In genomic region chr15:92624401-92624991, GRCh38 we compare ENCODE assay signal across 8 cellular contexts.
DNase-seq lines count a peak whose midpoint lies in the region; ATAC-seq and TF ChIP-seq lines count a peak whose summit lies in the region.

No MANE protein-coding gene starts in this region.

- no peaks in the 10 kb centered on the region for H3K36me3 ChIP-seq in HEK293 (ENCODE audit: control insufficient read depth in 2 of 2, insufficient read depth in 1 of 2, low read length in 2 of 2)

- no peaks in the 10 kb centered on the region for H3K9me3 ChIP-seq in HEK293 (ENCODE audit: control insufficient read depth, insufficient read depth, low read depth, low read length)

- POLR2A ChIA-PET in HEK293 (lab: Yijun Ruan, JAX) = interaction anchor here (0.6 kb wide), 1 partner anchor 612 kb away, joined by 5 read pairs; no protein-coding TSS in a partner anchor

- no peak overlapping the region for H3K27ac ChIP-seq in HEK293 (ENCODE audit: extremely low read depth, low read depth, low read length)
- H3K27ac ChIP-seq in angular gyrus (ENCODE audit: low read depth, low read length) = peak overlapping the region; percentile 94
- peak overlapping the region in 16 of 21 experiments; percentile 0 to 64 (median 41) for H3K27ac ChIP-seq in skin epidermis

- H3K4me3 ChIP-seq in HEK293 (ENCODE audit: low read depth, low read length) (no peak overlapping the region), skin epidermis (no peak overlapping the region)

- TF ChIP-seq CTCF in HEK293 (tag by site-specific recombination; IDR thresholded peaks at IDR 0.05) = no peak

- CTCF ChIA-PET in HEK293 (lab: Yijun Ruan, JAX) = no interaction called here

- DNase-seq in hypothalamus (lab: John Stamatoyannopoulos, UW) (peak in 44 of 51 donors; percentile 24 to 92 (median 67)), DMS114 treated with DMSO at 0.1 percent for 48 hours (lab: John Stamatoyannopoulos, UW; ENCODE audit: unreplicated experiment) (no peak)

- H3K4me1 ChIP-seq in HEK293 (ENCODE audit: control insufficient read depth, insufficient read depth, low read length) = no peaks in the 10 kb centered on the region

- ATAC-seq in HG03159 (IDR thresholded peaks at IDR 0.05; ENCODE audit: unreplicated experiment) (no peak), HG03460 (IDR thresholded peaks at IDR 0.05; ENCODE audit: unreplicated experiment) (no peak), HG03565 (IDR thresholded peaks at IDR 0.05; ENCODE audit: unreplicated experiment) (no peak)

TF ChIP-seq in HEK293, 187 proteins besides CTCF, POLR2A, EP300 and RAD21:
- TF ChIP-seq EGR2 (tag by site-specific recombination; IDR thresholded peaks at IDR 0.05; ENCODE audit: low read depth) = 0 out of 2 replicates have a peak, but pooled peaks have one; percentile 22
- no peak for TF ChIP-seq KLF1 (tag by site-specific recombination; IDR thresholded peaks at IDR 0.05)
- TF ChIP-seq AEBP2 (tag by site-specific recombination; IDR thresholded peaks at IDR 0.05; ENCODE audit: borderline replicate concordance) = no peak
- TF ChIP-seq ZNF585B (tag by site-specific recombination; IDR thresholded peaks at IDR 0.05) = no peak
- no peak for TF ChIP-seq ZNF660 (tag by site-specific recombination; IDR thresholded peaks at IDR 0.05)
- TF ChIP-seq ZNF558 (tag by site-specific recombination; IDR thresholded peaks at IDR 0.05) = no peak
- 0 out of 2 replicates have a peak, but pooled peaks have one; percentile 10 for TF ChIP-seq ZFHX2 (tag by site-specific recombination; conservative IDR thresholded peaks at IDR 0.05)
- TF ChIP-seq ZNF777 (tag by site-specific recombination; IDR thresholded peaks at IDR 0.05; ENCODE audit: borderline replicate concordance) = no peak
- no peak for TF ChIP-seq MZF1 (tag by site-specific recombination; IDR thresholded peaks at IDR 0.05; ENCODE audit: borderline replicate concordance)
- no peak for TF ChIP-seq YY1 (tag by site-specific recombination; IDR thresholded peaks at IDR 0.05)
- TF ChIP-seq KLF10 (tag by site-specific recombination; IDR thresholded peaks at IDR 0.05) = no peak
- TF ChIP-seq SCRT2 (tag by site-specific recombination; IDR thresholded peaks at IDR 0.05) = no peak
- TF ChIP-seq ZNF366 (tag by site-specific recombination; conservative IDR thresholded peaks at IDR 0.05) = no peak
- TF ChIP-seq ZNF76 (tag by site-specific recombination; IDR thresholded peaks at IDR 0.05; ENCODE audit: borderline replicate concordance, low read depth) = no peak
